Comparison of ENCODE assay signal across 1 cellular context in the genomic region with DNA sequence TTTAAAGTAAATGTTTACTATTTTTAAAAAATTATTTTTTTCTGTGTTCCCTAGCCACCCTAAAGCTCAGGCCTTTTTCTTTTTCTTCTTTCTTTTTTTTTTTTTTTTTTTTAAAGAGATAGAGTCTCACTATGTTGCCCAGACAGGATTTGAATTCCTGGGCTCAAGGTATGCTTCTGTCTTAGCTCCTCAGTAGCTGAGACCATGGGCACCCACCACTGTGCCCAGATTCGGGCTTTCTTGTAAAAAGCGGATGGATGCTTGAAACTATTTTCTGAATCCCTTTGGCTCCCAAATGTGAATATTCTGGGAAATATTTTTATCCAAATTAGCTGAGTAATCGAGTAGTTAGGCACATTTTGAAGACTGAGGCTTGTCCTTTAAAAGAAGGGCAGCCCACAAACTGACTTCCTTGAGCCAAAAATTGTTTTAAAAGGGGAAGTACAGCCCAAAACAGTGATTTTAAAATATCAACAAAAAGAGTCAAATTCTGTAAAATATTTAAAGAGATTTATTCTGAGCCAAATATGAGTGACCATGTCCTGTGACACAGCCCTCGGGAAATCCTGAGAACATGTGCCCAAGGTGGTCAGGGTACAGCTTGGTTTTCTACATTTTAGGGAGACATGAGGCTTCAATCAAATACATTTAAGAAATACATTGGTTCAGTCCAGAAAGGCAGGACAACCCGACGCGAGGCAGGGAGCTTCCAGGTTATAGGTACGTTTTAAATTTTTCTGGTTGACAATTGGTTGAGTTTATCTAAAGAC.
A peak's percentile ranks its signal among the peaks of the same experiment; 100 is the strongest.
TF ChIP-seq lines count a peak whose summit lies in the region.

No MANE protein-coding gene starts in this region.

TF ChIP-seq in K562, 482 proteins besides CTCF, POLR2A, EP300 and RAD21 (continued from another document and continues in another):
- TF ChIP-seq NR4A1 (CRISPR knock-in tag; IDR thresholded peaks at IDR 0.05) (no peak), NR4A1 (tag; IDR thresholded peaks at IDR 0.05) (0 out of 2 replicates have a peak, but pooled peaks have one; percentile 56)
- TF ChIP-seq, protein P1, sequence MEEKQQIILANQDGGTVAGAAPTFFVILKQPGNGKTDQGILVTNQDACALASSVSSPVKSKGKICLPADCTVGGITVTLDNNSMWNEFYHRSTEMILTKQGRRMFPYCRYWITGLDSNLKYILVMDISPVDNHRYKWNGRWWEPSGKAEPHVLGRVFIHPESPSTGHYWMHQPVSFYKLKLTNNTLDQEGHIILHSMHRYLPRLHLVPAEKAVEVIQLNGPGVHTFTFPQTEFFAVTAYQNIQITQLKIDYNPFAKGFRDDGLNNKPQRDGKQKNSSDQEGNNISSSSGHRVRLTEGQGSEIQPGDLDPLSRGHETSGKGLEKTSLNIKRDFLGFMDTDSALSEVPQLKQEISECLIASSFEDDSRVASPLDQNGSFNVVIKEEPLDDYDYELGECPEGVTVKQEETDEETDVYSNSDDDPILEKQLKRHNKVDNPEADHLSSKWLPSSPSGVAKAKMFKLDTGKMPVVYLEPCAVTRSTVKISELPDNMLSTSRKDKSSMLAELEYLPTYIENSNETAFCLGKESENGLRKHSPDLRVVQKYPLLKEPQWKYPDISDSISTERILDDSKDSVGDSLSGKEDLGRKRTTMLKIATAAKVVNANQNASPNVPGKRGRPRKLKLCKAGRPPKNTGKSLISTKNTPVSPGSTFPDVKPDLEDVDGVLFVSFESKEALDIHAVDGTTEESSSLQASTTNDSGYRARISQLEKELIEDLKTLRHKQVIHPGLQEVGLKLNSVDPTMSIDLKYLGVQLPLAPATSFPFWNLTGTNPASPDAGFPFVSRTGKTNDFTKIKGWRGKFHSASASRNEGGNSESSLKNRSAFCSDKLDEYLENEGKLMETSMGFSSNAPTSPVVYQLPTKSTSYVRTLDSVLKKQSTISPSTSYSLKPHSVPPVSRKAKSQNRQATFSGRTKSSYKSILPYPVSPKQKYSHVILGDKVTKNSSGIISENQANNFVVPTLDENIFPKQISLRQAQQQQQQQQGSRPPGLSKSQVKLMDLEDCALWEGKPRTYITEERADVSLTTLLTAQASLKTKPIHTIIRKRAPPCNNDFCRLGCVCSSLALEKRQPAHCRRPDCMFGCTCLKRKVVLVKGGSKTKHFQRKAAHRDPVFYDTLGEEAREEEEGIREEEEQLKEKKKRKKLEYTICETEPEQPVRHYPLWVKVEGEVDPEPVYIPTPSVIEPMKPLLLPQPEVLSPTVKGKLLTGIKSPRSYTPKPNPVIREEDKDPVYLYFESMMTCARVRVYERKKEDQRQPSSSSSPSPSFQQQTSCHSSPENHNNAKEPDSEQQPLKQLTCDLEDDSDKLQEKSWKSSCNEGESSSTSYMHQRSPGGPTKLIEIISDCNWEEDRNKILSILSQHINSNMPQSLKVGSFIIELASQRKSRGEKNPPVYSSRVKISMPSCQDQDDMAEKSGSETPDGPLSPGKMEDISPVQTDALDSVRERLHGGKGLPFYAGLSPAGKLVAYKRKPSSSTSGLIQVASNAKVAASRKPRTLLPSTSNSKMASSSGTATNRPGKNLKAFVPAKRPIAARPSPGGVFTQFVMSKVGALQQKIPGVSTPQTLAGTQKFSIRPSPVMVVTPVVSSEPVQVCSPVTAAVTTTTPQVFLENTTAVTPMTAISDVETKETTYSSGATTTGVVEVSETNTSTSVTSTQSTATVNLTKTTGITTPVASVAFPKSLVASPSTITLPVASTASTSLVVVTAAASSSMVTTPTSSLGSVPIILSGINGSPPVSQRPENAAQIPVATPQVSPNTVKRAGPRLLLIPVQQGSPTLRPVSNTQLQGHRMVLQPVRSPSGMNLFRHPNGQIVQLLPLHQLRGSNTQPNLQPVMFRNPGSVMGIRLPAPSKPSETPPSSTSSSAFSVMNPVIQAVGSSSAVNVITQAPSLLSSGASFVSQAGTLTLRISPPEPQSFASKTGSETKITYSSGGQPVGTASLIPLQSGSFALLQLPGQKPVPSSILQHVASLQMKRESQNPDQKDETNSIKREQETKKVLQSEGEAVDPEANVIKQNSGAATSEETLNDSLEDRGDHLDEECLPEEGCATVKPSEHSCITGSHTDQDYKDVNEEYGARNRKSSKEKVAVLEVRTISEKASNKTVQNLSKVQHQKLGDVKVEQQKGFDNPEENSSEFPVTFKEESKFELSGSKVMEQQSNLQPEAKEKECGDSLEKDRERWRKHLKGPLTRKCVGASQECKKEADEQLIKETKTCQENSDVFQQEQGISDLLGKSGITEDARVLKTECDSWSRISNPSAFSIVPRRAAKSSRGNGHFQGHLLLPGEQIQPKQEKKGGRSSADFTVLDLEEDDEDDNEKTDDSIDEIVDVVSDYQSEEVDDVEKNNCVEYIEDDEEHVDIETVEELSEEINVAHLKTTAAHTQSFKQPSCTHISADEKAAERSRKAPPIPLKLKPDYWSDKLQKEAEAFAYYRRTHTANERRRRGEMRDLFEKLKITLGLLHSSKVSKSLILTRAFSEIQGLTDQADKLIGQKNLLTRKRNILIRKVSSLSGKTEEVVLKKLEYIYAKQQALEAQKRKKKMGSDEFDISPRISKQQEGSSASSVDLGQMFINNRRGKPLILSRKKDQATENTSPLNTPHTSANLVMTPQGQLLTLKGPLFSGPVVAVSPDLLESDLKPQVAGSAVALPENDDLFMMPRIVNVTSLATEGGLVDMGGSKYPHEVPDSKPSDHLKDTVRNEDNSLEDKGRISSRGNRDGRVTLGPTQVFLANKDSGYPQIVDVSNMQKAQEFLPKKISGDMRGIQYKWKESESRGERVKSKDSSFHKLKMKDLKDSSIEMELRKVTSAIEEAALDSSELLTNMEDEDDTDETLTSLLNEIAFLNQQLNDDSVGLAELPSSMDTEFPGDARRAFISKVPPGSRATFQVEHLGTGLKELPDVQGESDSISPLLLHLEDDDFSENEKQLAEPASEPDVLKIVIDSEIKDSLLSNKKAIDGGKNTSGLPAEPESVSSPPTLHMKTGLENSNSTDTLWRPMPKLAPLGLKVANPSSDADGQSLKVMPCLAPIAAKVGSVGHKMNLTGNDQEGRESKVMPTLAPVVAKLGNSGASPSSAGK (IDR thresholded peaks at IDR 0.05): peak; percentile 54
- TF ChIP-seq, protein P2, sequence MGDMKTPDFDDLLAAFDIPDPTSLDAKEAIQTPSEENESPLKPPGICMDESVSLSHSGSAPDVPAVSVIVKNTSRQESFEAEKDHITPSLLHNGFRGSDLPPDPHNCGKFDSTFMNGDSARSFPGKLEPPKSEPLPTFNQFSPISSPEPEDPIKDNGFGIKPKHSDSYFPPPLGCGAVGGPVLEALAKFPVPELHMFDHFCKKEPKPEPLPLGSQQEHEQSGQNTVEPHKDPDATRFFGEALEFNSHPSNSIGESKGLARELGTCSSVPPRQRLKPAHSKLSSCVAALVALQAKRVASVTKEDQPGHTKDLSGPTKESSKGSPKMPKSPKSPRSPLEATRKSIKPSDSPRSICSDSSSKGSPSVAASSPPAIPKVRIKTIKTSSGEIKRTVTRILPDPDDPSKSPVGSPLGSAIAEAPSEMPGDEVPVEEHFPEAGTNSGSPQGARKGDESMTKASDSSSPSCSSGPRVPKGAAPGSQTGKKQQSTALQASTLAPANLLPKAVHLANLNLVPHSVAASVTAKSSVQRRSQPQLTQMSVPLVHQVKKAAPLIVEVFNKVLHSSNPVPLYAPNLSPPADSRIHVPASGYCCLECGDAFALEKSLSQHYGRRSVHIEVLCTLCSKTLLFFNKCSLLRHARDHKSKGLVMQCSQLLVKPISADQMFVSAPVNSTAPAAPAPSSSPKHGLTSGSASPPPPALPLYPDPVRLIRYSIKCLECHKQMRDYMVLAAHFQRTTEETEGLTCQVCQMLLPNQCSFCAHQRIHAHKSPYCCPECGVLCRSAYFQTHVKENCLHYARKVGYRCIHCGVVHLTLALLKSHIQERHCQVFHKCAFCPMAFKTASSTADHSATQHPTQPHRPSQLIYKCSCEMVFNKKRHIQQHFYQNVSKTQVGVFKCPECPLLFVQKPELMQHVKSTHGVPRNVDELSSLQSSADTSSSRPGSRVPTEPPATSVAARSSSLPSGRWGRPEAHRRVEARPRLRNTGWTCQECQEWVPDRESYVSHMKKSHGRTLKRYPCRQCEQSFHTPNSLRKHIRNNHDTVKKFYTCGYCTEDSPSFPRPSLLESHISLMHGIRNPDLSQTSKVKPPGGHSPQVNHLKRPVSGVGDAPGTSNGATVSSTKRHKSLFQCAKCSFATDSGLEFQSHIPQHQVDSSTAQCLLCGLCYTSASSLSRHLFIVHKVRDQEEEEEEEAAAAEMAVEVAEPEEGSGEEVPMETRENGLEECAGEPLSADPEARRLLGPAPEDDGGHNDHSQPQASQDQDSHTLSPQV (IDR thresholded peaks at IDR 0.05): no peak; the same call in 1 of the 2 replicates
- TF ChIP-seq, protein P3, sequence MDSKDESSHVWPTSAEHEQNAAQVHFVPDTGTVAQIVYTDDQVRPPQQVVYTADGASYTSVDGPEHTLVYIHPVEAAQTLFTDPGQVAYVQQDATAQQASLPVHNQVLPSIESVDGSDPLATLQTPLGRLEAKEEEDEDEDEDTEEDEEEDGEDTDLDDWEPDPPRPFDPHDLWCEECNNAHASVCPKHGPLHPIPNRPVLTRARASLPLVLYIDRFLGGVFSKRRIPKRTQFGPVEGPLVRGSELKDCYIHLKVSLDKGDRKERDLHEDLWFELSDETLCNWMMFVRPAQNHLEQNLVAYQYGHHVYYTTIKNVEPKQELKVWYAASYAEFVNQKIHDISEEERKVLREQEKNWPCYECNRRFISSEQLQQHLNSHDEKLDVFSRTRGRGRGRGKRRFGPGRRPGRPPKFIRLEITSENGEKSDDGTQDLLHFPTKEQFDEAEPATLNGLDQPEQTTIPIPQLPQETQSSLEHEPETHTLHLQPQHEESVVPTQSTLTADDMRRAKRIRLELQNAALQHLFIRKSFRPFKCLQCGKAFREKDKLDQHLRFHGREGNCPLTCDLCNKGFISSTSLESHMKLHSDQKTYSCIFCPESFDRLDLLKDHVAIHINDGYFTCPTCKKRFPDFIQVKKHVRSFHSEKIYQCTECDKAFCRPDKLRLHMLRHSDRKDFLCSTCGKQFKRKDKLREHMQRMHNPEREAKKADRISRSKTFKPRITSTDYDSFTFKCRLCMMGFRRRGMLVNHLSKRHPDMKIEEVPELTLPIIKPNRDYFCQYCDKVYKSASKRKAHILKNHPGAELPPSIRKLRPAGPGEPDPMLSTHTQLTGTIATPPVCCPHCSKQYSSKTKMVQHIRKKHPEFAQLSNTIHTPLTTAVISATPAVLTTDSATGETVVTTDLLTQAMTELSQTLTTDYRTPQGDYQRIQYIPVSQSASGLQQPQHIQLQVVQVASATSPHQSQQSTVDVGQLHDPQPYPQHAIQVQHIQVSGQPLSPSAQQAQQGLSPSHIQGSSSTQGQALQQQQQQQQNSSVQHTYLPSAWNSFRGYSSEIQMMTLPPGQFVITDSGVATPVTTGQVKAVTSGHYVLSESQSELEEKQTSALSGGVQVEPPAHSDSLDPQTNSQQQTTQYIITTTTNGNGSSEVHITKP (IDR thresholded peaks at IDR 0.05; ENCODE audit: partially characterized antibody): peak; percentile 52
- TF ChIP-seq, protein P4, sequence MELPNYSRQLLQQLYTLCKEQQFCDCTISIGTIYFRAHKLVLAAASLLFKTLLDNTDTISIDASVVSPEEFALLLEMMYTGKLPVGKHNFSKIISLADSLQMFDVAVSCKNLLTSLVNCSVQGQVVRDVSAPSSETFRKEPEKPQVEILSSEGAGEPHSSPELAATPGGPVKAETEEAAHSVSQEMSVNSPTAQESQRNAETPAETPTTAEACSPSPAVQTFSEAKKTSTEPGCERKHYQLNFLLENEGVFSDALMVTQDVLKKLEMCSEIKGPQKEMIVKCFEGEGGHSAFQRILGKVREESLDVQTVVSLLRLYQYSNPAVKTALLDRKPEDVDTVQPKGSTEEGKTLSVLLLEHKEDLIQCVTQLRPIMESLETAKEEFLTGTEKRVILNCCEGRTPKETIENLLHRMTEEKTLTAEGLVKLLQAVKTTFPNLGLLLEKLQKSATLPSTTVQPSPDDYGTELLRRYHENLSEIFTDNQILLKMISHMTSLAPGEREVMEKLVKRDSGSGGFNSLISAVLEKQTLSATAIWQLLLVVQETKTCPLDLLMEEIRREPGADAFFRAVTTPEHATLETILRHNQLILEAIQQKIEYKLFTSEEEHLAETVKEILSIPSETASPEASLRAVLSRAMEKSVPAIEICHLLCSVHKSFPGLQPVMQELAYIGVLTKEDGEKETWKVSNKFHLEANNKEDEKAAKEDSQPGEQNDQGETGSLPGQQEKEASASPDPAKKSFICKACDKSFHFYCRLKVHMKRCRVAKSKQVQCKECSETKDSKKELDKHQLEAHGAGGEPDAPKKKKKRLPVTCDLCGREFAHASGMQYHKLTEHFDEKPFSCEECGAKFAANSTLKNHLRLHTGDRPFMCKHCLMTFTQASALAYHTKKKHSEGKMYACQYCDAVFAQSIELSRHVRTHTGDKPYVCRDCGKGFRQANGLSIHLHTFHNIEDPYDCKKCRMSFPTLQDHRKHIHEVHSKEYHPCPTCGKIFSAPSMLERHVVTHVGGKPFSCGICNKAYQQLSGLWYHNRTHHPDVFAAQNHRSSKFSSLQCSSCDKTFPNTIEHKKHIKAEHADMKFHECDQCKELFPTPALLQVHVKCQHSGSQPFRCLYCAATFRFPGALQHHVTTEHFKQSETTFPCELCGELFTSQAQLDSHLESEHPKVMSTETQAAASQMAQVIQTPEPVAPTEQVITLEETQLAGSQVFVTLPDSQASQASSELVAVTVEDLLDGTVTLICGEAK (IDR thresholded peaks at IDR 0.05): 0 out of 2 replicates have a peak, but pooled peaks have one; percentile 17
- TF ChIP-seq, protein P4 (CRISPR knock-in tag; IDR thresholded peaks at IDR 0.05): no peak
- TF ChIP-seq, protein P5, sequence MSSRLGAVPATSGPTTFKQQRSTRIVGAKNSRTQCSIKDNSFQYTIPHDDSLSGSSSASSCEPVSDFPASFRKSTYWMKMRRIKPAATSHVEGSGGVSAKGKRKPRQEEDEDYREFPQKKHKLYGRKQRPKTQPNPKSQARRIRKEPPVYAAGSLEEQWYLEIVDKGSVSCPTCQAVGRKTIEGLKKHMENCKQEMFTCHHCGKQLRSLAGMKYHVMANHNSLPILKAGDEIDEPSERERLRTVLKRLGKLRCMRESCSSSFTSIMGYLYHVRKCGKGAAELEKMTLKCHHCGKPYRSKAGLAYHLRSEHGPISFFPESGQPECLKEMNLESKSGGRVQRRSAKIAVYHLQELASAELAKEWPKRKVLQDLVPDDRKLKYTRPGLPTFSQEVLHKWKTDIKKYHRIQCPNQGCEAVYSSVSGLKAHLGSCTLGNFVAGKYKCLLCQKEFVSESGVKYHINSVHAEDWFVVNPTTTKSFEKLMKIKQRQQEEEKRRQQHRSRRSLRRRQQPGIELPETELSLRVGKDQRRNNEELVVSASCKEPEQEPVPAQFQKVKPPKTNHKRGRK (tag; IDR thresholded peaks at IDR 0.05): peak; percentile 47
